8 cellular contexts compared by ENCODE assay signal in genomic region chr6:29748391-29749352, GRCh38. TPM values are rescaled to one million over a fixed set of nuclear protein-coding genes. Genes with fewer than 3 reads are reported as not detected.
A peak's percentile ranks its signal among the peaks of the same experiment; 100 is the strongest.
DNase-seq lines count a peak whose midpoint lies in the region; ATAC-seq and TF ChIP-seq lines count a peak whose summit lies in the region.

No MANE protein-coding gene starts in this region.

- DNase-seq in CD1c-positive myeloid dendritic cell (ENCODE audit: extremely low spot score) (peak; percentile 94), fibroblast of the conjunctiva (ENCODE audit: low read depth) (peak; percentile 37)
- DNase-seq in activated T-helper 9 cell treated with anti-CD3 and anti-CD28 coated beads, Interleukin-2, amount 50 U/mL, for 16 hours (ENCODE audit: low read depth) = peak; percentile 77

- ATAC-seq in GM19324 (IDR thresholded peaks at IDR 0.05; ENCODE audit: low FRiP score, unreplicated experiment) (peak; percentile 74), HG03460 (IDR thresholded peaks at IDR 0.05; ENCODE audit: unreplicated experiment) (peak; percentile 74)

- TF ChIP-seq RAD21 in neural cell (conservative IDR thresholded peaks at IDR 0.05) = no peak

- no peaks in the 10 kb centered on the region for H3K27me3 Mint-ChIP-seq in stimulated activated naive CD8-positive, alpha-beta T cell treated with anti-CD3 and anti-CD28 coated beads, Interleukin-15, Interleukin-2, amounts not matched to agents 100 ng/mL and 50 ng/mL, for 24 hours

- no peaks in the 10 kb centered on the region for H3K9me2 ChIP-seq in neural cell (ENCODE audit: insufficient read depth, low read length)

- H3K4me2 ChIP-seq in neural cell (ENCODE audit: low read length) = no peak overlapping the region

- H3K27ac ChIP-seq in neural cell (ENCODE audit: low read length) = no peak overlapping the region

- no peaks in the 10 kb centered on the region for H3K36me3 ChIP-seq in neural cell (ENCODE audit: insufficient read depth, low read length)

- TF ChIP-seq CTCF in neural cell (IDR thresholded peaks at IDR 0.05; ENCODE audit: poor library complexity, severe bottlenecking) = no peak

- peak overlapping the region; percentile 51 for H2AFZ ChIP-seq in neural cell (ENCODE audit: low read depth, low read length)

- no peaks in the 10 kb centered on the region for H3K36me3 Mint-ChIP-seq in stimulated activated naive CD8-positive, alpha-beta T cell treated with anti-CD3 and anti-CD28 coated beads, Interleukin-15, Interleukin-2, amounts not matched to agents 100 ng/mL and 50 ng/mL, for 24 hours (ENCODE audit: low read depth)

- peak overlapping the region; percentile 78 for H3K4me3 ChIP-seq in neural cell (ENCODE audit: low read length)

- H3K9me3 ChIP-seq in neural cell (ENCODE audit: low read length) = no peaks in the 10 kb centered on the region

- H3F3A ChIP-seq in neural cell (ENCODE audit: insufficient read depth, low read length, poor library complexity, severe bottlenecking) = no peaks in the 10 kb centered on the region

- TF ChIP-seq EP300 in neural cell (conservative IDR thresholded peaks at IDR 0.05; ENCODE audit: poor library complexity, severe bottlenecking) = no peak

- H3K9me3 Mint-ChIP-seq in stimulated activated naive CD8-positive, alpha-beta T cell treated with anti-CD3 and anti-CD28 coated beads, Interleukin-15, Interleukin-2, amounts not matched to agents 100 ng/mL and 50 ng/mL, for 24 hours = no peaks in the 10 kb centered on the region

- peaks cover 79% of the 10 kb centered on the region for H3K27me3 ChIP-seq in neural cell (ENCODE audit: insufficient read depth, low read depth, low read length)

- H3K79me2 ChIP-seq in neural cell (replicated peaks; ENCODE audit: insufficient read depth, low read length) = no peaks in the 10 kb centered on the region

- peaks cover 46% of the 10 kb centered on the region for H3K4me1 Mint-ChIP-seq in stimulated activated naive CD8-positive, alpha-beta T cell treated with anti-CD3 and anti-CD28 coated beads, Interleukin-15, Interleukin-2, amounts not matched to agents 100 ng/mL and 50 ng/mL, for 24 hours (ENCODE audit: low read depth)

- peak overlapping the region; percentile 97 for H3K4me3 Mint-ChIP-seq in stimulated activated naive CD8-positive, alpha-beta T cell treated with anti-CD3 and anti-CD28 coated beads, Interleukin-15, Interleukin-2, amounts not matched to agents 100 ng/mL and 50 ng/mL, for 24 hours

- H3K27ac Mint-ChIP-seq in stimulated activated naive CD8-positive, alpha-beta T cell treated with anti-CD3 and anti-CD28 coated beads, Interleukin-15, Interleukin-2, amounts not matched to agents 100 ng/mL and 50 ng/mL, for 24 hours = peak overlapping the region; percentile 91

- H4K20me1 ChIP-seq in neural cell (ENCODE audit: insufficient read depth) = no peaks in the 10 kb centered on the region

- H3K9ac ChIP-seq in neural cell (ENCODE audit: low read length) = peak overlapping the region; percentile 25

TF ChIP-seq in PFSK-1, 5 proteins besides CTCF, POLR2A, EP300 and RAD21:
- TF ChIP-seq TAF1 (IDR thresholded peaks at IDR 0.05; ENCODE audit: borderline replicate concordance, insufficient read depth, low read length) = peak; percentile 46; the same call in 1 of the 2 replicates
- TF ChIP-seq, protein P1, sequence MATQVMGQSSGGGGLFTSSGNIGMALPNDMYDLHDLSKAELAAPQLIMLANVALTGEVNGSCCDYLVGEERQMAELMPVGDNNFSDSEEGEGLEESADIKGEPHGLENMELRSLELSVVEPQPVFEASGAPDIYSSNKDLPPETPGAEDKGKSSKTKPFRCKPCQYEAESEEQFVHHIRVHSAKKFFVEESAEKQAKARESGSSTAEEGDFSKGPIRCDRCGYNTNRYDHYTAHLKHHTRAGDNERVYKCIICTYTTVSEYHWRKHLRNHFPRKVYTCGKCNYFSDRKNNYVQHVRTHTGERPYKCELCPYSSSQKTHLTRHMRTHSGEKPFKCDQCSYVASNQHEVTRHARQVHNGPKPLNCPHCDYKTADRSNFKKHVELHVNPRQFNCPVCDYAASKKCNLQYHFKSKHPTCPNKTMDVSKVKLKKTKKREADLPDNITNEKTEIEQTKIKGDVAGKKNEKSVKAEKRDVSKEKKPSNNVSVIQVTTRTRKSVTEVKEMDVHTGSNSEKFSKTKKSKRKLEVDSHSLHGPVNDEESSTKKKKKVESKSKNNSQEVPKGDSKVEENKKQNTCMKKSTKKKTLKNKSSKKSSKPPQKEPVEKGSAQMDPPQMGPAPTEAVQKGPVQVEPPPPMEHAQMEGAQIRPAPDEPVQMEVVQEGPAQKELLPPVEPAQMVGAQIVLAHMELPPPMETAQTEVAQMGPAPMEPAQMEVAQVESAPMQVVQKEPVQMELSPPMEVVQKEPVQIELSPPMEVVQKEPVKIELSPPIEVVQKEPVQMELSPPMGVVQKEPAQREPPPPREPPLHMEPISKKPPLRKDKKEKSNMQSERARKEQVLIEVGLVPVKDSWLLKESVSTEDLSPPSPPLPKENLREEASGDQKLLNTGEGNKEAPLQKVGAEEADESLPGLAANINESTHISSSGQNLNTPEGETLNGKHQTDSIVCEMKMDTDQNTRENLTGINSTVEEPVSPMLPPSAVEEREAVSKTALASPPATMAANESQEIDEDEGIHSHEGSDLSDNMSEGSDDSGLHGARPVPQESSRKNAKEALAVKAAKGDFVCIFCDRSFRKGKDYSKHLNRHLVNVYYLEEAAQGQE (IDR thresholded peaks at IDR 0.05; ENCODE audit: insufficient read depth in 1 of 2, low read depth in 2 of 2, low read length in 2 of 2) = no peak
- peak; percentile 29 for TF ChIP-seq FOXP2 (optimal IDR thresholded peaks at IDR 0.05; ENCODE audit: borderline replicate concordance, extremely low read depth, extremely low read length, insufficient read depth)
- TF ChIP-seq POLR2AphosphoS5 (IDR thresholded peaks at IDR 0.05; ENCODE audit: low read depth, low read length) = peak; percentile 59
- TF ChIP-seq SIN3A (IDR thresholded peaks at IDR 0.05; ENCODE audit: borderline replicate concordance, insufficient read depth, low read length) = 0 out of 2 replicates have a peak, but pooled peaks have one; percentile 58

TF ChIP-seq in neural cell, 6 proteins besides CTCF, POLR2A, EP300 and RAD21:
- no peak for TF ChIP-seq TAF1 (IDR thresholded peaks at IDR 0.05; ENCODE audit: low read depth)
- TF ChIP-seq, protein P1 (IDR thresholded peaks at IDR 0.05; ENCODE audit: borderline replicate concordance) = no peak
- TF ChIP-seq MXI1 (conservative IDR thresholded peaks at IDR 0.05; ENCODE audit: poor library complexity, severe bottlenecking) = no peak
- no peak for TF ChIP-seq EZH2 (IDR thresholded peaks at IDR 0.05; ENCODE audit: borderline replicate concordance, insufficient read depth, low read length, poor library complexity, severe bottlenecking)
- TF ChIP-seq SMC3 (conservative IDR thresholded peaks at IDR 0.05; ENCODE audit: poor library complexity) = no peak
- no peak for TF ChIP-seq POLR2AphosphoS5 (IDR thresholded peaks at IDR 0.05)

RNA-seq across cellular contexts. Expression of gene HLA-F, which starts 25.4 kb away (rescaled TPM):
- 11.3 TPM for polyA plus RNA-seq in PFSK-1 (2012; ENCODE audit: insufficient read length, low read depth)
- polyA plus RNA-seq in neural cell = 1.4 TPM in 1 of 2 replicates, not detected in the other
- not detected in 2 replicates for polyA minus RNA-seq in neural cell

Comparison
In these comparisons a context has a peak if more than half of its experiments do, and no peak if none do; other contexts are left out.
1. DNase-seq: peak in every context shown above with its lines; median percentile 94 in CD1c-positive myeloid dendritic cell; 77 in activated T-helper 9 cell treated with anti-CD3 and anti-CD28 coated beads, Interleukin-2, amount 50 U/mL, for 16 hours; 37 in fibroblast of the conjunctiva.